Comparison of ENCODE assay signal across 29 cellular contexts in the genomic region with DNA sequence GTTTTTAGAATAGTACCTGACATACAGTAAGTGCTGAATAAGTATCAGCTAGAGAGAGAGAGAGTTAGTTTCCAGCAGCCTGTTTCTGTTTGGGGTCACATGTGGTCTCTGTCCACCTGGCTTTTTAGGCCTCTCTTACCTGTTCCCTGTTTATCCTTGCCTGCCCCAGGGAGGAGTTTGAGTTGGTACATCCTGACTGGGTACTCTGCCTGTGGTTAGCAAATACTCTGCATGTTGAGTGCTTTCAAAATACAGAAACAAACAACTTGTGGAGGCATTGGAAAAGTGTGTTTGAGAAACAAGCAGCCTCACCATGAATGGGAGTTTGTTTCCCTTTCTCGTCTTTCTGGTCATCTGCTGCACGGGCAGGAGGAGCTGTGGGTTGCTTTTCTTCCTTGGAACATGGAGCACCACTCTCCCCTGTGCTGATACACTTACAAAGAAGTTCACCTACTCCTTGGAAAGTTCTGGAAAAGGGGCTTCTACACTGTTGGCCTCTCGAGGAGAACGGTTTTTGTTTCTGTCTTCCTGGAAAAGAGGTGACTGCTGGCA.
DNase-seq lines count a peak whose midpoint lies in the region; ATAC-seq, FAIRE-seq and TF ChIP-seq lines count a peak whose summit lies in the region.
"Had no signal": no experiment of that assay in that cellular context is flagged by ENCODE, and none has a peak within 500 bp of the region (broad histone marks: within the 10 kb centered on the region; RNA-seq: fewer than 3 reads in every experiment).

No MANE protein-coding gene starts in this region.

- H3K79me1 ChIP-seq in mesenchymal stem cell (replicated peaks; ENCODE audit: low read length, poor library complexity, severe bottlenecking): peaks cover 38% of the 10 kb centered on the region

- H4K8ac ChIP-seq in mesenchymal stem cell (ENCODE audit: low read length): peak overlapping the region; percentile 49

- H3K4me3 Mint-ChIP-seq in activated T-helper 17 cell treated with anti-CD3 and anti-CD28 coated beads, Interleukin-2, amount 50 U/mL, for 72 hours: no peak overlapping the region
- H3K4me3 Mint-ChIP-seq: activated T-cell treated with anti-CD3 and anti-CD28 coated beads, Interleukin-2, amount 50 U/mL, for 4 hours had no signal

- H3K27me3 ChIP-seq in HepG2 (ENCODE audit: control insufficient read depth in 1 of 2, insufficient read depth in 2 of 2, low read length in 2 of 2): no peaks in the 10 kb centered on the region
- H3K27me3 ChIP-seq in right lobe of liver: peaks cover 0 to 14% of the 10 kb centered on the region in 2 donors
- no peaks in the 10 kb centered on the region for H3K27me3 ChIP-seq in mesenchymal stem cell (ENCODE audit: control insufficient read depth in 1 of 2, insufficient read depth in 1 of 2, low read length in 2 of 2)
- no peaks in the 10 kb centered on the region for H3K27me3 ChIP-seq in upper lobe of right lung
- H3K27me3 ChIP-seq: BE2C, heart right ventricle, MG63 had no signal

- CTCF ChIA-PET in HepG2 (lab: Yijun Ruan, JAX; ENCODE audit: low intra/inter-chr PET ratio, low total read pairs): no interaction called here

- BruUV-seq in HepG2 (replicated peaks; lab: Mats Ljungman, UMichigan): no TSS peak

- no peak overlapping the region for H3K27ac Mint-ChIP-seq in activated T-helper 17 cell treated with anti-CD3 and anti-CD28 coated beads, Interleukin-2, amount 50 U/mL, for 72 hours

- H2BK120ac ChIP-seq in mesenchymal stem cell (ENCODE audit: low read depth, low read length): no peak overlapping the region

- TF ChIP-seq RAD21 in HepG2 (CRISPR knock-in tag; IDR thresholded peaks at IDR 0.05): no peak

- H3K9ac ChIP-seq in HepG2 (ENCODE audit: insufficient read depth, low read depth, low read length) (no peak overlapping the region), mesenchymal stem cell (ENCODE audit: low read length) (no peak overlapping the region)

- H3K9me3 ChIP-seq in HepG2 (ENCODE audit: low read length): no peaks in the 10 kb centered on the region
- no peaks in the 10 kb centered on the region for H3K9me3 ChIP-seq in right lobe of liver
- H3K9me3 ChIP-seq in mesenchymal stem cell (ENCODE audit: control insufficient read depth, low read length): peaks cover 8% of the 10 kb centered on the region
- H3K9me3 ChIP-seq in upper lobe of right lung: no peaks in the 10 kb centered on the region
- H3K9me3 ChIP-seq: BE2C had no signal

- H3K4me3 ChIP-seq in HepG2 (replicated peaks in 1 of 3; ENCODE audit: insufficient read depth in 1 of 3, low read depth in 2 of 3, low read length in 3 of 3) (no peak overlapping the region), right lobe of liver (no peak overlapping the region), mesenchymal stem cell (ENCODE audit: insufficient read depth in 1 of 2, low read depth in 1 of 2, low read length in 2 of 2) (no peak overlapping the region), upper lobe of right lung (no peak overlapping the region)
- H3K4me3 ChIP-seq: heart right ventricle, lung, MG63 had no signal

- H3K23ac ChIP-seq in mesenchymal stem cell (ENCODE audit: low read length in 2 of 2): no peak overlapping the region

- H2AK5ac ChIP-seq in mesenchymal stem cell (ENCODE audit: low read length, severe bottlenecking): no peak overlapping the region

- intact Hi-C loops in HepG2 (cut with micrococcal nuclease; ENCODE audit: unreplicated experiment) (no loop called here), right lobe of liver (cut with DNase I) (no loop called here), upper lobe of right lung (cut with DNase I) (no loop called here)

- H3K27me3 Mint-ChIP-seq in activated T-helper 17 cell treated with anti-CD3 and anti-CD28 coated beads, Interleukin-2, amount 50 U/mL, for 72 hours: no peaks in the 10 kb centered on the region

- DNase-seq in HepG2 (ENCODE audit: low spot score): no peak
- no peak for DNase-seq in right lobe of liver
- peak; percentile 49 for DNase-seq in SK-MEL-5 (ENCODE audit: low read depth, low spot score)
- no peak for DNase-seq in mesenchymal stem cell
- DNase-seq in upper lobe of right lung: no peak
- no peak for DNase-seq in stimulated activated CD4-positive, alpha-beta T cell treated with anti-CD3 and anti-CD28 coated beads, Interleukin-12 subunit alpha, Interleukin-12 subunit beta, amount 100 ng/mL, for 4 hours
- DNase-seq in frontal cortex (ENCODE audit: low spot score in 2 of 2): no peak
- DNase-seq: ACHN; activated CD4-positive, alpha-beta T cell treated with anti-CD3 and anti-CD28 coated beads for 4 hours; activated T-cell treated with anti-CD3 and anti-CD28 coated beads, Interleukin-2, amount 50 U/mL, for 4 hours; BE2C; effector memory CD4-positive, alpha-beta T cell; foreskin fibroblast; H7; heart right ventricle; KG1; kidney glomerular epithelial cell; MG63; NCI-H2081 treated with DMSO at 0.1 percent for 48 hours; NCI-H446; NCI-H82; stimulated activated CD4-positive, alpha-beta T cell treated with anti-CD3 and anti-CD28 coated beads, Interleukin-1b, Interleukin-23, amount 100 ng/mL, for 48 hours; stimulated activated CD8-positive, alpha-beta memory T cell treated with anti-CD3 and anti-CD28 coated beads, Interleukin-4, amount 100 ng/mL, for 48 hours; trophoblast cell had no signal

- WGBS in HepG2 (ENCODE audit: low lambda C conversion rate): 85% methylated on average over 4 of the region's 4 CpGs
- WGBS in right lobe of liver (ENCODE audit: insufficient coverage, low coverage, low lambda C conversion rate, missing lambda C conversion rate): 32% methylated on average over 4 of the region's 4 CpGs
- 81% methylated on average over 4 of the region's 4 CpGs for WGBS in mesenchymal stem cell

- TF ChIP-seq POLR2A in HepG2 (IDR thresholded peaks at IDR 0.05; ENCODE audit: insufficient read depth in 1 of 2, low read depth in 2 of 2, low read length in 2 of 2) (no peak), right lobe of liver (IDR thresholded peaks at IDR 0.05) (no peak)

- H2BK5ac ChIP-seq in mesenchymal stem cell (ENCODE audit: low read depth, low read length, poor library complexity, severe bottlenecking): no peak overlapping the region

- ATAC-seq in HepG2 (no peak), right lobe of liver (no peak), upper lobe of right lung (peak; percentile 80)
- ATAC-seq in activated T-helper 17 cell treated with anti-CD3 and anti-CD28 coated beads, Interleukin-2, amount 50 U/mL, for 72 hours (replicated peaks): no peak
- ATAC-seq: activated T-cell treated with anti-CD3 and anti-CD28 coated beads, Interleukin-2, amount 50 U/mL, for 4 hours; heart right ventricle had no signal

- peaks cover 16% of the 10 kb centered on the region for H3K4me1 Mint-ChIP-seq in activated T-helper 17 cell treated with anti-CD3 and anti-CD28 coated beads, Interleukin-2, amount 50 U/mL, for 72 hours

- H3K27ac ChIP-seq in HepG2 (ENCODE audit: extremely low read length, insufficient read depth, low read length): no peak overlapping the region
- no peak overlapping the region for H3K27ac ChIP-seq in right lobe of liver
- no peak overlapping the region for H3K27ac ChIP-seq in mesenchymal stem cell (ENCODE audit: low read length, poor library complexity, severe bottlenecking)
- no peak overlapping the region for H3K27ac ChIP-seq in upper lobe of right lung

- H3K4me2 ChIP-seq in HepG2 (ENCODE audit: low read depth, low read length) (0 out of 2 replicates have a peak overlapping the region, but pooled peaks have one; percentile 9), mesenchymal stem cell (ENCODE audit: low read length, poor library complexity, severe bottlenecking) (no peak overlapping the region)

- H2AFZ ChIP-seq in HepG2 (ENCODE audit: low read length) (no peak overlapping the region), mesenchymal stem cell (ENCODE audit: low read depth, low read length) (no peak overlapping the region)

- TF ChIP-seq EP300 in HepG2 (IDR thresholded peaks at IDR 0.05; ENCODE audit: low read depth in 2 of 2, low read length in 2 of 2) (no peak), HepG2 (CRISPR knock-in tag; IDR thresholded peaks at IDR 0.05; ENCODE audit: borderline replicate concordance) (no peak)

- H3K36me3 ChIP-seq in HepG2 (replicated peaks in 1 of 2; ENCODE audit: control insufficient read depth in 1 of 2, insufficient read depth in 2 of 2, low read length in 2 of 2) (no peaks in the 10 kb centered on the region), right lobe of liver (no peaks in the 10 kb centered on the region), mesenchymal stem cell (ENCODE audit: control insufficient read depth in 1 of 2, insufficient read depth in 2 of 2, low read depth in 1 of 2, low read length in 2 of 2) (peaks cover 0 to 2% of the 10 kb centered on the region in 2 experiments), upper lobe of right lung (no peaks in the 10 kb centered on the region)
- H3K36me3 ChIP-seq: heart right ventricle, MG63 had no signal

- H3K36me3 Mint-ChIP-seq in activated T-helper 17 cell treated with anti-CD3 and anti-CD28 coated beads, Interleukin-2, amount 50 U/mL, for 72 hours (ENCODE audit: low read depth): no peaks in the 10 kb centered on the region

- H4K20me1 ChIP-seq in HepG2 (ENCODE audit: insufficient read depth, low read length): peaks cover 84% of the 10 kb centered on the region

- no peak overlapping the region for H4K91ac ChIP-seq in mesenchymal stem cell (ENCODE audit: low read length)

- FAIRE-seq in HepG2 (lab: Jason Lieb, UNC) (no peak), frontal cortex (lab: Jason Lieb, UNC) (no peak)
- FAIRE-seq: bronchial epithelial cell, G401.6, GM19239 had no signal

- H3K9me3 Mint-ChIP-seq in activated T-helper 17 cell treated with anti-CD3 and anti-CD28 coated beads, Interleukin-2, amount 50 U/mL, for 72 hours: no peaks in the 10 kb centered on the region
- H3K9me3 Mint-ChIP-seq: activated T-cell treated with anti-CD3 and anti-CD28 coated beads, Interleukin-2, amount 50 U/mL, for 4 hours had no signal

- H3K4ac ChIP-seq in mesenchymal stem cell (ENCODE audit: low read depth in 1 of 2, low read length in 2 of 2): no peak overlapping the region

- in situ Hi-C loops in HepG2 (cut with HindIII; ENCODE audit: extremely low pct_ligation_motif_present, low pct_unique_long_range_greater_than_20kb) (no loop called here), SK-MEL-5 (cut with HindIII; ENCODE audit: low pct_unique_long_range_greater_than_20kb, low sequenced_read_pairs) (no loop called here)

- TF ChIP-seq CTCF in HepG2 (CRISPR knock-in tag; IDR thresholded peaks at IDR 0.05) (no peak), right lobe of liver (IDR thresholded peaks at IDR 0.05) (no peak), upper lobe of right lung (IDR thresholded peaks at IDR 0.05) (no peak)

- H2BK15ac ChIP-seq in mesenchymal stem cell (ENCODE audit: low read depth, poor library complexity, severe bottlenecking): no peak overlapping the region

- peaks cover 28% of the 10 kb centered on the region for H3K79me2 ChIP-seq in HepG2 (ENCODE audit: insufficient read depth, low read length)

- H3K18ac ChIP-seq in mesenchymal stem cell (ENCODE audit: low read depth in 1 of 2, low read length in 2 of 2): no peak overlapping the region

- H2BK12ac ChIP-seq in mesenchymal stem cell (ENCODE audit: low read length in 2 of 2): no peak overlapping the region

- no peak overlapping the region for H3K14ac ChIP-seq in mesenchymal stem cell (ENCODE audit: low read length in 2 of 2)

- POLR2A ChIA-PET in HepG2 (lab: Yijun Ruan, JAX): no interaction called here

- H3K4me1 ChIP-seq in HepG2 (ENCODE audit: insufficient read depth, low read length): peaks cover 58% of the 10 kb centered on the region
- peaks cover 0 to 12% (median 5%) of the 10 kb centered on the region in 4 donors for H3K4me1 ChIP-seq in right lobe of liver
- H3K4me1 ChIP-seq in mesenchymal stem cell (ENCODE audit: control insufficient read depth, insufficient read depth, low read depth, low read length): peaks cover 1% of the 10 kb centered on the region
- peaks cover 13% of the 10 kb centered on the region for H3K4me1 ChIP-seq in upper lobe of right lung
